Comparison of ENCODE assay signal across 9 cellular contexts in the genomic region with DNA sequence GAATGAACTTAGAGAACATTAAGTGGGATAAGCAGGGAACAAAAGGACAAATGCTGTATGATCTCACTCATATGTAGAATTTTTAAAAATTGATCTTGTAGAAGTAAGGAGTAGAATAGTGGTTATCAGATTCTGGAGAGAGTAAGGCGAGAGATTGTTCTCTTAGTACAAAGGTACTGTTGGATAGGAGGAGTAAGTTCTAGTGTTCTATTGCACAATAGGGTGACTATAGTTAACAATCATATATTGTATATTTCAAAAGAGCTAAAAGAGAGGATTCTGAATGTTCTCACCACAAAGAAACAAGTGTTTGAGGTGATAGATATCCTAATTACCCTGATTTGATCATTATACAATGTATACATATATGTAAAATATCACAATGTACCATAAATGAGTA.
"Had no signal": no experiment of that assay in that cellular context is flagged by ENCODE, and none has a peak within 500 bp of the region (broad histone marks: within the 10 kb centered on the region; RNA-seq: fewer than 3 reads in every experiment).

No MANE protein-coding gene starts in this region.

- H3K27me3 Mint-ChIP-seq: IgD-negative memory B cell had no signal

- H3K27ac Mint-ChIP-seq: HFFc6, IgD-negative memory B cell had no signal

- H3K4me3 Mint-ChIP-seq: HFFc6, IgD-negative memory B cell had no signal

- ATAC-seq: HCT116 had no signal

- DNase-seq: GM23248, GOT3, H7, HFFc6, KG1 had no signal

- H3K4me1 ChIP-seq: HAP-1 had no signal

- H3K36me3 Mint-ChIP-seq: IgD-negative memory B cell had no signal

- H3K27ac ChIP-seq: GM23248, HL-60 had no signal

- H3K4me1 Mint-ChIP-seq: IgD-negative memory B cell had no signal

- H3K9me3 ChIP-seq: HAP-1 had no signal

- H3K9me3 Mint-ChIP-seq: HFFc6 had no signal

- H3K4me3 ChIP-seq: GM23248, HAP-1 had no signal

- H3K9ac ChIP-seq: GM23248 had no signal

- H3K36me3 ChIP-seq: HAP-1 had no signal
